Comparison of ENCODE assay signal across 20 cellular contexts in genomic region chr2:152507941-152508340, GRCh38.
A peak's percentile ranks its signal among the peaks of the same experiment; 100 is the strongest.
DNase-seq lines count a peak whose midpoint lies in the region; ATAC-seq and TF ChIP-seq lines count a peak whose summit lies in the region.
"Had no signal": no experiment of that assay in that cellular context is flagged by ENCODE, and none has a peak within 500 bp of the region (broad histone marks: within the 10 kb centered on the region; RNA-seq: fewer than 3 reads in every experiment).

No MANE protein-coding gene starts in this region.

- ATAC-seq in upper lobe of left lung (ENCODE audit: low FRiP score in 2 of 2), result no peak

- intact Hi-C loops in MCF 10A (cut with micrococcal nuclease), result loop anchor here (5.0 kb wide), 2 partner anchors 41 to 64 kb away; no protein-coding TSS in a partner anchor
- intact Hi-C loops in breast epithelium (cut with DNase I; ENCODE audit: low total_unique reads), result no loop called here

- H3K9me3 ChIP-seq in breast epithelium (no peaks in the 10 kb centered on the region), upper lobe of left lung (no peaks in the 10 kb centered on the region)

- H3K27me3 ChIP-seq in breast epithelium (no peaks in the 10 kb centered on the region), brain microvascular endothelial cell (replicated peaks) (no peaks in the 10 kb centered on the region), upper lobe of left lung (no peaks in the 10 kb centered on the region)

- H3K4me3 ChIP-seq in breast epithelium (no peak overlapping the region), brain microvascular endothelial cell (ENCODE audit: low read depth, low read length) (no peak overlapping the region), upper lobe of left lung (no peak overlapping the region)

- no peak for TF ChIP-seq EP300 in upper lobe of left lung (IDR thresholded peaks at IDR 0.05)

- POLR2A ChIA-PET in MCF 10A (lab: Yijun Ruan, JAX), result interaction anchor here (0.9 to 5.5 kb wide), 11 partner anchors 10 to 172 kb away, joined by 3 to 63 read pairs (median 10); partner anchors contain the start of gene FMNL2

- TF ChIP-seq CTCF in MCF 10A (IDR thresholded peaks at IDR 0.05; ENCODE audit: unreplicated experiment) (no peak), breast epithelium (IDR thresholded peaks at IDR 0.05) (no peak), brain microvascular endothelial cell (IDR thresholded peaks at IDR 0.05; ENCODE audit: low read depth, low read length, missing control alignments) (no peak), nephron progenitor cell (IDR thresholded peaks at IDR 0.05) (no peak), upper lobe of left lung (IDR thresholded peaks at IDR 0.05) (no peak)

- H3K36me3 ChIP-seq in breast epithelium (no peaks in the 10 kb centered on the region), brain microvascular endothelial cell (replicated peaks) (no peaks in the 10 kb centered on the region), upper lobe of left lung (no peaks in the 10 kb centered on the region)

- peaks cover 6% of the 10 kb centered on the region for H3K36me3 Mint-ChIP-seq in MCF 10A (ENCODE audit: insufficient read depth, unreplicated experiment)
- H3K36me3 Mint-ChIP-seq in nephron progenitor cell (ENCODE audit: low read depth), result peaks cover 18% of the 10 kb centered on the region

- H3K4me1 ChIP-seq in breast epithelium (no peaks in the 10 kb centered on the region), upper lobe of left lung (peaks cover 0 to 5% (median 1%) of the 10 kb centered on the region in 4 donors)

- CTCF ChIA-PET in MCF 10A (lab: Yijun Ruan, JAX), result interaction anchor here (0.6 to 1.6 kb wide), 3 partner anchors 41 to 733 kb away, joined by 3 to 8 read pairs (median 3); no protein-coding TSS in a partner anchor

- DNase-seq in MCF 10A (ENCODE audit: unreplicated experiment), result no peak
- DNase-seq in breast epithelium (ENCODE audit: low spot score in 2 of 2), result no peak
- no peak for DNase-seq in brain microvascular endothelial cell
- DNase-seq in nephron progenitor cell, result no peak
- DNase-seq in DMS114 treated with DMSO at 0.1 percent for 48 hours (lab: John Stamatoyannopoulos, UW; ENCODE audit: unreplicated experiment), result no peak
- no peak for DNase-seq in upper lobe of left lung
- DNase-seq in activated naive CD4-positive, alpha-beta T cell (lab: John Stamatoyannopoulos, UW), result no peak
- no peak for DNase-seq in T-helper 9 cell
- DNase-seq: CD4-positive, alpha-beta T cell; DMS53; GOT3; KBM-7; NCI-H187; NCI-H524; NCI-H82; OCI-M1; RPMI8226; SIG-M5 had no signal

- no peak for TF ChIP-seq POLR2A in breast epithelium (IDR thresholded peaks at IDR 0.05)
- no peak for TF ChIP-seq POLR2A in upper lobe of left lung (IDR thresholded peaks at IDR 0.05)

- H3K27me3 Mint-ChIP-seq in MCF 10A (ENCODE audit: insufficient read depth, unreplicated experiment), result no peaks in the 10 kb centered on the region
- no peaks in the 10 kb centered on the region for H3K27me3 Mint-ChIP-seq in nephron progenitor cell (ENCODE audit: low read depth, poor library complexity)
- H3K27me3 Mint-ChIP-seq: B cell; CD4-positive, alpha-beta T cell had no signal

- H3K4me1 Mint-ChIP-seq in MCF 10A (ENCODE audit: insufficient read depth, unreplicated experiment), result peaks cover 47% of the 10 kb centered on the region
- peaks cover 52% of the 10 kb centered on the region for H3K4me1 Mint-ChIP-seq in nephron progenitor cell

- in situ Hi-C loops in brain microvascular endothelial cell (cut with HindIII; ENCODE audit: low pct_ligation_motif_present, low sequenced_read_pairs), result no loop called here

- no TSS peak for BruUV-seq in MCF 10A (replicated peaks; lab: Mats Ljungman, UMichigan)

- H3K27ac ChIP-seq in breast epithelium, result no peak overlapping the region
- H3K27ac ChIP-seq in brain microvascular endothelial cell, result peak overlapping the region; percentile 68
- H3K27ac ChIP-seq in upper lobe of left lung, result no peak overlapping the region
- H3K27ac ChIP-seq: 22Rv1 had no signal

- H3K9me3 Mint-ChIP-seq in MCF 10A (ENCODE audit: unreplicated experiment), result peaks cover 8% of the 10 kb centered on the region
- peaks cover 11% of the 10 kb centered on the region for H3K9me3 Mint-ChIP-seq in nephron progenitor cell
- H3K9me3 Mint-ChIP-seq: CD4-positive, alpha-beta T cell had no signal

- H3K27ac Mint-ChIP-seq in MCF 10A (ENCODE audit: low read depth, unreplicated experiment), result peak overlapping the region; percentile 91
- peak overlapping the region; percentile 3 for H3K27ac Mint-ChIP-seq in nephron progenitor cell
- H3K27ac Mint-ChIP-seq: B cell; CD4-positive, alpha-beta T cell had no signal

- 90 to 97% methylated on average over 5 of the region's 5 CpGs for WGBS in upper lobe of left lung, 2 donors

- H3K4me3 Mint-ChIP-seq in MCF 10A (ENCODE audit: unreplicated experiment) (no peak overlapping the region), nephron progenitor cell (no peak overlapping the region)
- H3K4me3 Mint-ChIP-seq: B cell; CD4-positive, alpha-beta T cell had no signal
